ENCODE assay signal across 23 cellular contexts in the genomic region with DNA sequence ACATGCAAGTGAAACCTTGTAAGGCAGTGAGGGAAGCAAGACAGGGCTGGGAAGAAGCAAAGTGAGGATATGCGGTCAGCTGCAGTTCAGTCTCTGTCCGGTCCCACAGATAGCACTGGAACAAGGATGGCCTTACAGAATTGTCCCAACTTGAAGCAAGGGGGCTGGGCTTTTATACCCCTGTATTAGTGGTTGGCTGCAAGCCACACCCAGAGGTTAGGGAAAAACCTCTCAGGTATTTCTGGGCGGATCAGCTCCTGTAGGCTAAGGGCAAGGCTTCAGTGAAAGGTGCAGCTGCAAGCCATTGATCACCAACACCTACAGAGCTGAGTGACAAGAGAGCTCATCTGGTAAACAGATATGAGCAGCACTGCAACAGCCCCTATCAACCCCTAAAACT.
"Had no signal": no experiment of that assay in that cellular context is flagged by ENCODE, and none has a peak within 500 bp of the region (broad histone marks: within the 10 kb centered on the region; RNA-seq: fewer than 3 reads in every experiment).

No MANE protein-coding gene starts in this region.

- H3K9me3 Mint-ChIP-seq: activated CD4-positive, alpha-beta memory T cell treated with anti-CD3 and anti-CD28 coated beads, Interleukin-2, amount 10 ng/mL, durations not matched to agents 7 days and 5 days; memory B cell; type B pancreatic cell had no signal

- H3K4me1 ChIP-seq: parathyroid adenoma had no signal

- H3K27me3 Mint-ChIP-seq: activated CD4-positive, alpha-beta memory T cell treated with anti-CD3 and anti-CD28 coated beads, Interleukin-2, amount 10 ng/mL, durations not matched to agents 7 days and 5 days; activated CD8-positive, alpha-beta memory T cell treated with anti-CD3 and anti-CD28 coated beads, Interleukin-2, amount 10 ng/mL, durations not matched to agents 7 days and 5 days; dendritic cell treated with granulocyte-macrophage colony-stimulating factor and Interleukin-4, amounts not matched to agents 40 ng/mL and 50 ng/mL, for 4 days had no signal

- H3K27ac Mint-ChIP-seq: activated CD4-positive, alpha-beta memory T cell treated with anti-CD3 and anti-CD28 coated beads, Interleukin-2, amount 10 ng/mL, durations not matched to agents 7 days and 5 days; activated CD4-positive, alpha-beta T cell treated with anti-CD3 and anti-CD28 coated beads for 36 hours; activated CD8-positive, alpha-beta memory T cell treated with anti-CD3 and anti-CD28 coated beads, Interleukin-2, amount 10 ng/mL, durations not matched to agents 7 days and 5 days; activated naive CD8-positive, alpha-beta T cell treated with anti-CD3 and anti-CD28 coated beads for 36 hours; dendritic cell treated with granulocyte-macrophage colony-stimulating factor and Interleukin-4, amounts not matched to agents 40 ng/mL and 50 ng/mL, for 4 days; memory B cell; naive thymus-derived CD4-positive, alpha-beta T cell; type B pancreatic cell had no signal

- H3K4me3 Mint-ChIP-seq: activated CD4-positive, alpha-beta memory T cell treated with anti-CD3 and anti-CD28 coated beads, Interleukin-2, amount 10 ng/mL, durations not matched to agents 7 days and 5 days; activated CD4-positive, alpha-beta T cell treated with anti-CD3 and anti-CD28 coated beads for 36 hours; activated CD8-positive, alpha-beta memory T cell treated with anti-CD3 and anti-CD28 coated beads, Interleukin-2, amount 10 ng/mL, durations not matched to agents 7 days and 5 days; activated naive CD8-positive, alpha-beta T cell treated with anti-CD3 and anti-CD28 coated beads for 36 hours; dendritic cell treated with granulocyte-macrophage colony-stimulating factor and Interleukin-4, amounts not matched to agents 40 ng/mL and 50 ng/mL, for 4 days; memory B cell; naive thymus-derived CD4-positive, alpha-beta T cell; type B pancreatic cell had no signal

- H3K9me3 ChIP-seq: testis had no signal

- ATAC-seq: activated CD4-positive, alpha-beta T cell treated with anti-CD3 and anti-CD28 coated beads for 36 hours; activated CD8-positive, alpha-beta memory T cell treated with anti-CD3 and anti-CD28 coated beads, Interleukin-2, amount 10 ng/mL, durations not matched to agents 7 days and 5 days; left ventricle myocardium superior; naive thymus-derived CD4-positive, alpha-beta T cell; sciatic nerve had no signal

- H3K36me3 Mint-ChIP-seq: activated CD8-positive, alpha-beta memory T cell treated with anti-CD3 and anti-CD28 coated beads, Interleukin-2, amount 10 ng/mL, durations not matched to agents 7 days and 5 days; activated naive CD8-positive, alpha-beta T cell treated with anti-CD3 and anti-CD28 coated beads for 36 hours; memory B cell; type B pancreatic cell had no signal

- H3K4me2 ChIP-seq: smooth muscle cell had no signal

- H3K27me3 ChIP-seq: cardiac muscle cell, testis had no signal

- H3K4me3 ChIP-seq: cardiac muscle cell, smooth muscle cell, testis had no signal

- H3K4me1 Mint-ChIP-seq: activated CD4-positive, alpha-beta memory T cell treated with anti-CD3 and anti-CD28 coated beads, Interleukin-2, amount 10 ng/mL, durations not matched to agents 7 days and 5 days; activated CD4-positive, alpha-beta T cell treated with anti-CD3 and anti-CD28 coated beads for 36 hours; activated CD8-positive, alpha-beta memory T cell treated with anti-CD3 and anti-CD28 coated beads, Interleukin-2, amount 10 ng/mL, durations not matched to agents 7 days and 5 days; activated naive CD8-positive, alpha-beta T cell treated with anti-CD3 and anti-CD28 coated beads for 36 hours; memory B cell; naive thymus-derived CD4-positive, alpha-beta T cell had no signal

- H2AFZ ChIP-seq: parathyroid adenoma had no signal

- DNase-seq: activated CD4-positive, alpha-beta memory T cell treated with anti-CD3 and anti-CD28 coated beads, Interleukin-2, amount 10 ng/mL, durations not matched to agents 7 days and 5 days; activated CD4-positive, alpha-beta T cell treated with anti-CD3 and anti-CD28 coated beads for 36 hours; activated CD8-positive, alpha-beta memory T cell treated with anti-CD3 and anti-CD28 coated beads, Interleukin-2, amount 10 ng/mL, durations not matched to agents 7 days and 5 days; activated naive CD4-positive, alpha-beta T cell; activated naive CD8-positive, alpha-beta T cell treated with anti-CD3 and anti-CD28 coated beads for 36 hours; amniotic stem cell; effector CD8-positive, alpha-beta T cell; foreskin fibroblast; hypothalamus; kidney glomerular epithelial cell; left ventricle myocardium superior; naive thymus-derived CD4-positive, alpha-beta T cell; stimulated activated CD4-positive, alpha-beta T cell treated with anti-CD3 and anti-CD28 coated beads, Interleukin-4, amount 100 ng/mL, for 1 hour; T-helper 2 cell; testis; WERI-Rb-1 had no signal

- H3K79me2 ChIP-seq: parathyroid adenoma had no signal

- H3K27ac ChIP-seq: cardiac muscle cell, parathyroid adenoma, testis, WERI-Rb-1 had no signal

- H3K36me3 ChIP-seq: cardiac muscle cell, WERI-Rb-1 had no signal
